Comparison of ENCODE assay signal across 10 cellular contexts in the genomic region with DNA sequence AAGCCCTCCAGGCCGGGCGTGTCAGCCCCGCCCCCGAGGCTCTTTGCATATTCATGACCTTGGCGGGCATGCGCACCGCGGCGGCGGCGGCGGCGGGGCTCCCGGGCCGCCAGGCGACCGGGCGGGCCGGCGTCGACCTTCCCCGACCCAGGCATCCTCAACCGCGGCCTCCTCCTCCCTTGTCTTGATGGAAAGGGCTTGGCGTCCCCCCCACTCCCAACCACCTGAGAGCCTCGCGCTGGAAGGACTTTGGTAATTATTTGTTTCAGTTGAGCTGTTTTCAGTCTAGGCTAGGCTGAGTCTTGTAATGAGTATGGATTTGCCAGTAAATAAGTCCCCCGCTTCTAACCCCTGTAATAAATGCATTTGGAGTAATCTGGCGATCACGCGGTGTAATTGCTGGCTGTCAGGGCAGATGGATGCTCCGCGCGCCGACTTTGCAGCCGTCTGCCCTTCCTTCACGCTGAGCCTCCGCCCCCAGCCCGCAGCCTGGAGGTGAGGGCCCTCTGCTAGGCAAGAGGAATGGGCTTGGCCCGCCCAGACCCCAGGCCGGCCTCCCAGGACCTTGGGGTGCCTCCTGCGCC. TPM values are rescaled to one million over a fixed set of nuclear protein-coding genes. Genes with fewer than 3 reads are reported as not detected.
DNase-seq lines count a peak whose midpoint lies in the region; ATAC-seq and TF ChIP-seq lines count a peak whose summit lies in the region.
"Had no signal": no experiment of that assay in that cellular context is flagged by ENCODE, and none has a peak within 500 bp of the region (broad histone marks: within the 10 kb centered on the region; RNA-seq: fewer than 3 reads in every experiment).

No MANE protein-coding gene starts in this region.

- H3K36me3 ChIP-seq in SJSA1 = no peaks in the 10 kb centered on the region
- no peaks in the 10 kb centered on the region; the same call in 1 of the 2 replicates for H3K36me3 ChIP-seq in iPS DF 6.9 (ENCODE audit: control insufficient read depth, insufficient read depth, low read length)
- H3K36me3 ChIP-seq in spleen = no peaks in the 10 kb centered on the region

- TF ChIP-seq POLR2A in spleen (IDR thresholded peaks at IDR 0.05) = no peak

- intact Hi-C loops in spleen (cut with DNase I; ENCODE audit: low total_unique reads) = no loop called here

- peak; percentile 41 for DNase-seq in NCI-H345 (lab: John Stamatoyannopoulos, UW)
- no peak for DNase-seq in NCI-H345 treated with DMSO at 0.1 percent for 48 hours (lab: John Stamatoyannopoulos, UW; ENCODE audit: unreplicated experiment)
- peak in 1 of 2 experiments; percentile 73 for DNase-seq in SJSA1 (ENCODE audit: low read depth in 1 of 2, low spot score in 2 of 2)
- peak; percentile 14 for DNase-seq in activated naive CD8-positive, alpha-beta T cell treated with anti-CD3 and anti-CD28 coated beads, Interleukin-2, amount 50 U/mL, for 16 hours (ENCODE audit: low read depth, low spot score)
- DNase-seq in iPS DF 6.9 (ENCODE audit: low read depth, low spot score) = no peak
- peak; percentile 83 for DNase-seq in spleen
- no peak for DNase-seq in SKM-1 treated with dmso at 0.1 percent for 144 hours (lab: John Stamatoyannopoulos, UW; ENCODE audit: unreplicated experiment)
- DNase-seq: DND-41 had no signal

- WGBS in iPS DF 6.9 (ENCODE audit: insufficient coverage, insufficient read length) = no CpG with 5 or more reads among the region's 42 CpGs
- 2 to 4% (median 3%) methylated on average over 39 to 42 of the region's 42 CpGs for WGBS in spleen, 5 donors

- H3K9me3 ChIP-seq in SJSA1 (replicated peaks) (no peaks in the 10 kb centered on the region), iPS DF 6.9 (ENCODE audit: control insufficient read depth, insufficient read depth, low read length) (no peaks in the 10 kb centered on the region), spleen (no peaks in the 10 kb centered on the region)

- H3K27me3 ChIP-seq in SJSA1 (replicated peaks) (peaks cover 9% of the 10 kb centered on the region; the same call in 1 of the 2 replicates), iPS DF 6.9 (ENCODE audit: control insufficient read depth, insufficient read depth, low read length) (peaks cover 36% of the 10 kb centered on the region), spleen (replicated peaks in 1 of 7) (peaks cover 0 to 52% (median 28%) of the 10 kb centered on the region in 7 donors)

- no peak for TF ChIP-seq CTCF in spleen (IDR thresholded peaks at IDR 0.05 in 8 of 11, conservative IDR thresholded peaks at IDR 0.05 in 3 of 11)

- H3K4me3 ChIP-seq in SJSA1 (peak overlapping the region; percentile 32), iPS DF 6.9 (ENCODE audit: low read length) (peak overlapping the region; percentile 14; the same call in 1 of the 2 replicates), spleen (peak overlapping the region; percentile 13 to 65 (median 32))

- H3K4me1 ChIP-seq in SJSA1 (replicated peaks) = peaks cover 11% of the 10 kb centered on the region
- H3K4me1 ChIP-seq in iPS DF 6.9 (ENCODE audit: control insufficient read depth, insufficient read depth, low read length) = peaks cover 1% of the 10 kb centered on the region; the same call in 1 of the 2 replicates
- H3K4me1 ChIP-seq in spleen = peaks cover 4 to 39% (median 18%) of the 10 kb centered on the region in 6 donors

- H3K27ac ChIP-seq in SJSA1 = no peak overlapping the region
- no peak overlapping the region for H3K27ac ChIP-seq in iPS DF 6.9 (ENCODE audit: low read length)
- no peak overlapping the region for H3K27ac ChIP-seq in spleen
- H3K27ac ChIP-seq: epithelial cell of prostate had no signal

- ATAC-seq in HG02623 (IDR thresholded peaks at IDR 0.05; ENCODE audit: unreplicated experiment) = no peak

RNA-seq across cellular contexts. Expression of gene FLRT1, which starts 25.2 kb away (rescaled TPM):
- 0.18 TPM in 1 of 2 replicates, not detected in the other for total RNA-seq in SJSA1 (2014; rRNA removed; shearing (Covaris generic))
- under 1 TPM in 5 of 7 donors, not detected in 2; 0.10 to 0.51 (median 0.17) TPM for total RNA-seq in spleen
- polyA plus RNA-seq in spleen = under 1 TPM in 2 of 3 donors, not detected in 1; 0.03 to 0.16 TPM

Comparison
In these comparisons a context has a peak if more than half of its experiments do, and no peak if none do; other contexts are left out.
1. DNase-seq: peak in NCI-H345 (single experiment), activated naive CD8-positive, alpha-beta T cell treated with anti-CD3 and anti-CD28 coated beads, Interleukin-2, amount 50 U/mL, for 16 hours (single experiment) and spleen (single experiment); none in NCI-H345 treated with DMSO at 0.1 percent for 48 hours (single experiment), iPS DF 6.9 (single experiment) and SKM-1 treated with dmso at 0.1 percent for 144 hours (single experiment).
2. Peak in every context shown above with its lines, with median percentiles within 50 percentile points of each other: H3K4me3 ChIP-seq.